Comparison of ENCODE assay signal across 1 cellular context in the genomic region with DNA sequence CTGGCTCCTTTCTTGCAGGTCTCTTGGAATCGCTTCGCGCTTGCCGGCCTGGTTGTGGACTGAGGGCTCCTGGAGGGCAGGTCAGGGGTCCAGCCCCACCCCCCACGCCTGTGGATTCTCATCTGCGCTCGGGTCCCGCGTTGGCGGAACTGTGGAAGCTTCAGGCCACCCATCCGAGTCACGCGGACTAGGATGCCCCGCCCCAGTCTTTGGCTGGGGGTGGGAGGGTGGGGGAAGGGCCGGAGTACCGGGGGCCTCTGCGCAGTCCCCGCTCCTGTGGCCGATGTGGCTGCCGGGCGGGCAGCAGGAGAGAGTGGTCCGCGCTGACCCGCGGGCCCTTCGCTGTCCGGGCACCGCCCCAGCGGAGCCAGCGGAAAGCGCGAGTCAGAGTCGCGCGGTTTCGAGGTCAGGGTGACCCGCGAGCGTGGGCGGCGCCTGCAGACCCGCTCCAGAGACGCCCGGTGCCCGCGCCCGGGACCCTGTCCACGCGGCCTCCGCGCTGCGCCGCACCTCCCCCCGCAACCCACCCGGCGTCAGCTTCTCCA.
TF ChIP-seq lines count a peak whose summit lies in the region.

No MANE protein-coding gene starts in this region.

TF ChIP-seq in H1, 55 proteins besides CTCF, POLR2A, EP300 and RAD21 (continued from another document):
- peak; percentile 83 for TF ChIP-seq KDM4A (IDR thresholded peaks at IDR 0.05; ENCODE audit: low read depth, low read length, severe bottlenecking)
- TF ChIP-seq PHF8 (conservative IDR thresholded peaks at IDR 0.05; ENCODE audit: low read depth, low read length) = 0 out of 2 replicates have a peak, but pooled peaks have one; percentile 26
- no peak for TF ChIP-seq CEBPB (IDR thresholded peaks at IDR 0.05; ENCODE audit: low read depth, low read length)
- TF ChIP-seq, protein P1, sequence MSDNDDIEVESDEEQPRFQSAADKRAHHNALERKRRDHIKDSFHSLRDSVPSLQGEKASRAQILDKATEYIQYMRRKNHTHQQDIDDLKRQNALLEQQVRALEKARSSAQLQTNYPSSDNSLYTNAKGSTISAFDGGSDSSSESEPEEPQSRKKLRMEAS (IDR thresholded peaks at IDR 0.05) = 0 out of 2 replicates have a peak, but pooled peaks have one; percentile 14
- 0 out of 2 replicates have a peak, but pooled peaks have one; percentile 35 for TF ChIP-seq RBBP5 (IDR thresholded peaks at IDR 0.05; ENCODE audit: borderline replicate concordance, low read depth, low read length)
TF ChIP-seq in H1: peak in this region for 5.
